33 cellular contexts compared by ENCODE assay signal in genomic region chr6:73400656-73401055, GRCh38. TPM values are rescaled to one million over a fixed set of nuclear protein-coding genes. Genes with fewer than 3 reads are reported as not detected.
DNase-seq lines count a peak whose midpoint lies in the region; ATAC-seq, FAIRE-seq and TF ChIP-seq lines count a peak whose summit lies in the region.
"Had no signal": no experiment of that assay in that cellular context is flagged by ENCODE, and none has a peak within 500 bp of the region (broad histone marks: within the 10 kb centered on the region; RNA-seq: fewer than 3 reads in every experiment).

No MANE protein-coding gene starts in this region.

- no peaks in the 10 kb centered on the region for H3K9me1 ChIP-seq in K562 (ENCODE audit: control insufficient read depth, insufficient read depth, low read length)

- TF ChIP-seq CTCF in K562 (IDR thresholded peaks at IDR 0.05 in 2 of 3, conservative IDR thresholded peaks at IDR 0.05 in 1 of 3; ENCODE audit: insufficient read depth in 2 of 3, low read depth in 1 of 3, low read length in 3 of 3), result no peak
- TF ChIP-seq CTCF in MCF 10A (IDR thresholded peaks at IDR 0.05; ENCODE audit: unreplicated experiment), result no peak

- no peak overlapping the region for H3K27ac ChIP-seq in K562 (ENCODE audit: extremely low read depth, low read depth, low read length)
- H3K27ac ChIP-seq: BLaER1 had no signal

- ATAC-seq in GM18868 (IDR thresholded peaks at IDR 0.05; ENCODE audit: unreplicated experiment) (peak; percentile 51), GM21723 (IDR thresholded peaks at IDR 0.05; ENCODE audit: unreplicated experiment) (peak; percentile 53), HG02885 (IDR thresholded peaks at IDR 0.05; ENCODE audit: poor library complexity, unreplicated experiment) (peak; percentile 49), K562 (no peak), HG03139 (IDR thresholded peaks at IDR 0.05; ENCODE audit: unreplicated experiment) (no peak)
- ATAC-seq: GM12878 had no signal

- no peaks in the 10 kb centered on the region for H4K20me1 ChIP-seq in K562 (replicated peaks; ENCODE audit: control insufficient read depth, insufficient read depth, low read length)
- H4K20me1 ChIP-seq: BLaER1 had no signal

- POLR2A ChIA-PET in K562 (lab: Yijun Ruan, JAX), result no interaction called here
- POLR2A ChIA-PET in MCF 10A (lab: Yijun Ruan, JAX), result no interaction called here

- no peaks in the 10 kb centered on the region for H3K4me1 Mint-ChIP-seq in MCF 10A (ENCODE audit: insufficient read depth, unreplicated experiment)
- H3K4me1 Mint-ChIP-seq: CD14-positive monocyte had no signal

- no peak for TF ChIP-seq POLR2A in K562 (conservative IDR thresholded peaks at IDR 0.05)

- no peaks in the 10 kb centered on the region; a peak in 1 of 5 replicates for H3K4me1 ChIP-seq in K562 (replicated peaks in 1 of 2; ENCODE audit: control insufficient read depth in 2 of 2, insufficient read depth in 2 of 2, low read length in 2 of 2)
- H3K4me1 ChIP-seq: BE2C, BLaER1 had no signal

- no peak overlapping the region for H3K9ac ChIP-seq in K562 (ENCODE audit: insufficient read depth in 1 of 2, low read depth in 2 of 2, low read length in 2 of 2)
- H3K9ac ChIP-seq: BLaER1 had no signal

- CTCF ChIA-PET in K562 (lab: Yijun Ruan, JAX; ENCODE audit: low intra/inter-chr PET ratio), result no interaction called here
- CTCF ChIA-PET in MCF 10A (lab: Yijun Ruan, JAX), result interaction anchor here (3.8 kb wide), 1 partner anchor 11 kb away, joined by 19 read pairs; no protein-coding TSS in a partner anchor

- no peak for TF ChIP-seq EP300 in K562 (IDR thresholded peaks at IDR 0.05; ENCODE audit: low read length)

- no peaks in the 10 kb centered on the region for H3K36me3 Mint-ChIP-seq in MCF 10A (ENCODE audit: insufficient read depth, unreplicated experiment)
- H3K36me3 Mint-ChIP-seq: CD4-positive, alpha-beta memory T cell; CD4-positive, CD25-positive, alpha-beta regulatory T cell had no signal

- no TSS peak for BruUV-seq in K562 (replicated peaks; lab: Mats Ljungman, UMichigan)
- BruUV-seq in MCF 10A (replicated peaks; lab: Mats Ljungman, UMichigan), result no TSS peak

- peak overlapping the region; percentile 51 for H2AFZ ChIP-seq in K562 (ENCODE audit: low read depth, low read length)

- H3K36me3 ChIP-seq in K562 (ENCODE audit: control insufficient read depth, insufficient read depth, low read length), result no peaks in the 10 kb centered on the region
- H3K36me3 ChIP-seq: BE2C, BLaER1 had no signal

- no peak for TF ChIP-seq RAD21 in K562 (CRISPR knock-in tag; conservative IDR thresholded peaks at IDR 0.05 in 1 of 2, IDR thresholded peaks at IDR 0.05 in 1 of 2)

- in situ Hi-C loops in K562 (cut with MboI), result no loop called here

- no peaks in the 10 kb centered on the region for H3K9me3 Mint-ChIP-seq in MCF 10A (ENCODE audit: unreplicated experiment)
- H3K9me3 Mint-ChIP-seq: CD14-positive monocyte; CD4-positive, alpha-beta memory T cell; CD4-positive, CD25-positive, alpha-beta regulatory T cell; CD8-positive, alpha-beta memory T cell had no signal

- H3K4me3 ChIP-seq in K562, result no peak overlapping the region
- H3K4me3 ChIP-seq: BLaER1, GM12878 had no signal

- no peak overlapping the region for H3K27ac Mint-ChIP-seq in MCF 10A (ENCODE audit: low read depth, unreplicated experiment)
- H3K27ac Mint-ChIP-seq: CD14-positive monocyte; CD4-positive, alpha-beta memory T cell; CD4-positive, CD25-positive, alpha-beta regulatory T cell; CD8-positive, alpha-beta memory T cell had no signal

- H3K4me3 Mint-ChIP-seq in MCF 10A (ENCODE audit: unreplicated experiment), result no peak overlapping the region
- H3K4me3 Mint-ChIP-seq: CD14-positive monocyte; CD4-positive, alpha-beta memory T cell; CD4-positive, CD25-positive, alpha-beta regulatory T cell; CD8-positive, alpha-beta memory T cell had no signal

- H3K9me3 ChIP-seq in K562 (replicated peaks; ENCODE audit: control insufficient read depth, insufficient read depth, low read depth, low read length), result no peaks in the 10 kb centered on the region
- H3K9me3 ChIP-seq: BE2C, BLaER1 had no signal

- FAIRE-seq in K562 (lab: Jason Lieb, UNC), result no peak
- FAIRE-seq: A204.1, GM12878, GM12892, GM18507 had no signal

- H3K79me2 ChIP-seq in K562 (ENCODE audit: control insufficient read depth, insufficient read depth, low read length), result no peaks in the 10 kb centered on the region

- no peaks in the 10 kb centered on the region for H3K27me3 Mint-ChIP-seq in MCF 10A (ENCODE audit: insufficient read depth, unreplicated experiment)
- H3K27me3 Mint-ChIP-seq: CD4-positive, alpha-beta memory T cell; CD4-positive, CD25-positive, alpha-beta regulatory T cell; CD8-positive, alpha-beta memory T cell had no signal

- H3K4me2 ChIP-seq in K562 (ENCODE audit: insufficient read depth, low read length), result no peak overlapping the region
- H3K4me2 ChIP-seq: BLaER1 had no signal

- intact Hi-C loops in K562 (cut with micrococcal nuclease), result no loop called here
- intact Hi-C loops in MCF 10A (cut with micrococcal nuclease), result no loop called here

- no peaks in the 10 kb centered on the region for H3K27me3 ChIP-seq in K562 (ENCODE audit: control insufficient read depth in 2 of 2, insufficient read depth in 2 of 2, low read length in 2 of 2)
- H3K27me3 ChIP-seq: BE2C, BLaER1 had no signal

- DNase-seq in K562 (ENCODE audit: extremely low read depth in 1 of 4, low spot score in 3 of 4) (no peak), Kasumi-1 (lab: John Stamatoyannopoulos, UW) (no peak), MCF 10A (ENCODE audit: unreplicated experiment) (no peak), SHP77 treated with DMSO at 0.1 percent for 48 hours (lab: John Stamatoyannopoulos, UW) (no peak)
- DNase-seq: 8988T; ACHN; BE2C; C1 segment of cervical spinal cord; CD4-positive, alpha-beta memory T cell; CD4-positive, CD25-positive, alpha-beta regulatory T cell; CD8-positive, alpha-beta memory T cell; COR-L47; DMS 273 treated with DMSO at 0.1 percent for 48 hours; DMS153; DMS53; DMS79; DND-41; EL; GDM1 had no signal

RNA-seq across cellular contexts. Expression of gene DDX43, which starts 6.0 kb away (rescaled TPM):
- 0.23 TPM in 1 of 2 replicates, not detected in the other for total RNA-seq in K562 (2011; cell fraction: chromatin; rRNA removed; ENCODE audit: low replicate concordance)
- not detected in 2 replicates for total RNA-seq in K562 (2011; cell fraction: nucleolus; rRNA removed)
- not detected in 2 replicates for total RNA-seq in K562 (2011; cell fraction: nucleoplasm; rRNA removed)
- 0.32 TPM in 1 of 2 replicates, not detected in the other for total RNA-seq in K562 (2014; rRNA removed)
- 0.19 and 0.40 TPM in 2 replicates for total RNA-seq in K562 (2014; rRNA removed; fragmentation: Illumina TruSeq; extraction: Trizol)
- total RNA-seq in K562 (2015; rRNA removed; fragmentation: Illumina TruSeq; extraction: Trizol), result 0.19 and 0.25 TPM in 2 replicates
- total RNA-seq in K562 (2021), result 0.18 and 0.20 TPM in 2 replicates
- polyA plus RNA-seq in K562 (2011; rRNA removed), result 0.07 TPM in 1 of 2 replicates, not detected in the other
- not detected in 2 replicates for polyA plus RNA-seq in K562 (2011; cell fraction: cytosol; rRNA removed)
- polyA plus RNA-seq in K562 (2011; cell fraction: nucleus; rRNA removed), result not detected in 2 replicates
- 0.23 and 0.37 TPM in 2 replicates for polyA plus RNA-seq in K562 (2012)
- 0.12 and 0.42 TPM in 2 replicates for polyA plus RNA-seq in K562 (2014; fragmentation: Illumina TruSeq; extraction: Trizol)
- under 1 TPM; 0.10 to 0.27 TPM for polyA plus RNA-seq in K562 (2014; fragmentation: Nextera tagmentation; extraction: Ambion mirVana)
- 0.57 and 0.88 TPM in 2 replicates for polyA plus RNA-seq in K562 (2014; rRNA removed)
- polyA minus RNA-seq in K562 (2011; rRNA and poly(A)+ RNA removed), result not detected in 2 replicates
- polyA minus RNA-seq in K562 (2011; cell fraction: cytosol; rRNA and poly(A)+ RNA removed), result not detected in 2 replicates
- not detected in 2 replicates for polyA minus RNA-seq in K562 (2011; cell fraction: nucleus; rRNA and poly(A)+ RNA removed)
- total RNA-seq in MCF 10A (2022), result not detected in 2 replicates
- total RNA-seq: A673, Daoy, G401, GM12878 had no signal

RNA-seq across cellular contexts. Expression of gene OOEP, which starts 31.0 kb away (rescaled TPM):
- not detected in 2 replicates for total RNA-seq in K562 (2011; cell fraction: chromatin; rRNA removed; ENCODE audit: low replicate concordance)
- not detected in 2 replicates for total RNA-seq in K562 (2011; cell fraction: nucleolus; rRNA removed)
- total RNA-seq in K562 (2011; cell fraction: nucleoplasm; rRNA removed), result not detected in 2 replicates
- total RNA-seq in K562 (2014; rRNA removed) (not detected in 2 replicates), K562 (2014; rRNA removed; fragmentation: Illumina TruSeq; extraction: Trizol) (not detected in 2 replicates), K562 (2015; rRNA removed; fragmentation: Illumina TruSeq; extraction: Trizol) (not detected in 2 replicates), K562 (2021) (not detected in 2 replicates), MCF 10A (2022) (not detected in 2 replicates)
- polyA plus RNA-seq in K562 (2011; rRNA removed) (not detected in 2 replicates), K562 (2014; fragmentation: Illumina TruSeq; extraction: Trizol) (not detected in 2 replicates), K562 (2014; fragmentation: Nextera tagmentation; extraction: Ambion mirVana) (not detected), K562 (2014; rRNA removed) (not detected in 2 replicates)
- not detected in 2 replicates for polyA plus RNA-seq in K562 (2011; cell fraction: cytosol; rRNA removed)
- polyA plus RNA-seq in K562 (2011; cell fraction: nucleus; rRNA removed), result not detected in 2 replicates
- polyA plus RNA-seq in K562 (2012), result not detected in 2 replicates
- not detected in 2 replicates for polyA minus RNA-seq in K562 (2011; rRNA and poly(A)+ RNA removed)
- polyA minus RNA-seq in K562 (2011; cell fraction: cytosol; rRNA and poly(A)+ RNA removed), result not detected in 2 replicates
- not detected in 2 replicates for polyA minus RNA-seq in K562 (2011; cell fraction: nucleus; rRNA and poly(A)+ RNA removed)
- total RNA-seq: A673; CD4-positive, alpha-beta memory T cell; Daoy; G401; GM12878 had no signal
- polyA plus RNA-seq: AG04450; CD14-positive monocyte; CD8-positive, alpha-beta memory T cell had no signal

RNA-seq across cellular contexts. Expression of gene KHDC3L, which starts 38.2 kb away (rescaled TPM):
- total RNA-seq in K562 (2011; cell fraction: chromatin; rRNA removed; ENCODE audit: low replicate concordance), result not detected in 2 replicates
- total RNA-seq in K562 (2011; cell fraction: nucleolus; rRNA removed), result not detected in 2 replicates
- not detected in 2 replicates for total RNA-seq in K562 (2011; cell fraction: nucleoplasm; rRNA removed)
- total RNA-seq in K562 (2014; rRNA removed) (not detected in 2 replicates), K562 (2014; rRNA removed; fragmentation: Illumina TruSeq; extraction: Trizol) (not detected in 2 replicates), K562 (2015; rRNA removed; fragmentation: Illumina TruSeq; extraction: Trizol) (not detected in 2 replicates), K562 (2021) (not detected in 2 replicates), MCF 10A (2022) (not detected in 2 replicates)
- polyA plus RNA-seq in K562 (2011; rRNA removed) (not detected in 2 replicates), K562 (2014; fragmentation: Illumina TruSeq; extraction: Trizol) (not detected in 2 replicates), K562 (2014; fragmentation: Nextera tagmentation; extraction: Ambion mirVana) (not detected), K562 (2014; rRNA removed) (not detected in 2 replicates)
- polyA plus RNA-seq in K562 (2011; cell fraction: cytosol; rRNA removed), result not detected in 2 replicates
- polyA plus RNA-seq in K562 (2011; cell fraction: nucleus; rRNA removed), result not detected in 2 replicates
- not detected in 2 replicates for polyA plus RNA-seq in K562 (2012)
- not detected in 2 replicates for polyA minus RNA-seq in K562 (2011; rRNA and poly(A)+ RNA removed)
- not detected in 2 replicates for polyA minus RNA-seq in K562 (2011; cell fraction: cytosol; rRNA and poly(A)+ RNA removed)
- not detected in 2 replicates for polyA minus RNA-seq in K562 (2011; cell fraction: nucleus; rRNA and poly(A)+ RNA removed)
- total RNA-seq: A673; CD4-positive, alpha-beta memory T cell; CD4-positive, CD25-positive, alpha-beta regulatory T cell; CD8-positive, alpha-beta memory T cell; Daoy; G401; GM12878 had no signal
- polyA plus RNA-seq: AG04450; CD14-positive monocyte; CD4-positive, alpha-beta memory T cell; CD4-positive, CD25-positive, alpha-beta regulatory T cell; CD8-positive, alpha-beta memory T cell; GM12878 had no signal

RNA-seq across cellular contexts. Expression of gene DPPA5, which starts 46.6 kb away (rescaled TPM):
- total RNA-seq in K562 (2011; cell fraction: chromatin; rRNA removed; ENCODE audit: low replicate concordance), result not detected in 2 replicates
- total RNA-seq in K562 (2011; cell fraction: nucleolus; rRNA removed), result not detected in 2 replicates
- not detected in 2 replicates for total RNA-seq in K562 (2011; cell fraction: nucleoplasm; rRNA removed)
- total RNA-seq in K562 (2014; rRNA removed) (not detected in 2 replicates), K562 (2014; rRNA removed; fragmentation: Illumina TruSeq; extraction: Trizol) (not detected in 2 replicates), K562 (2015; rRNA removed; fragmentation: Illumina TruSeq; extraction: Trizol) (not detected in 2 replicates), K562 (2021) (not detected in 2 replicates), MCF 10A (2022) (not detected in 2 replicates)
- polyA plus RNA-seq in K562 (2011; rRNA removed) (not detected in 2 replicates), K562 (2014; fragmentation: Illumina TruSeq; extraction: Trizol) (not detected in 2 replicates), K562 (2014; fragmentation: Nextera tagmentation; extraction: Ambion mirVana) (not detected), K562 (2014; rRNA removed) (not detected in 2 replicates)
- not detected in 2 replicates for polyA plus RNA-seq in K562 (2011; cell fraction: cytosol; rRNA removed)
- not detected in 2 replicates for polyA plus RNA-seq in K562 (2011; cell fraction: nucleus; rRNA removed)
- not detected in 2 replicates for polyA plus RNA-seq in K562 (2012)
- polyA minus RNA-seq in K562 (2011; rRNA and poly(A)+ RNA removed), result not detected in 2 replicates
- not detected in 2 replicates for polyA minus RNA-seq in K562 (2011; cell fraction: cytosol; rRNA and poly(A)+ RNA removed)
- not detected in 2 replicates for polyA minus RNA-seq in K562 (2011; cell fraction: nucleus; rRNA and poly(A)+ RNA removed)
- total RNA-seq: A673; CD4-positive, alpha-beta memory T cell; CD4-positive, CD25-positive, alpha-beta regulatory T cell; CD8-positive, alpha-beta memory T cell; Daoy; G401; GM12878 had no signal
- polyA plus RNA-seq: AG04450; CD14-positive monocyte; CD4-positive, alpha-beta memory T cell; CD4-positive, CD25-positive, alpha-beta regulatory T cell; CD8-positive, alpha-beta memory T cell; GM12878 had no signal

RNA-seq across cellular contexts. Expression of gene CGAS, which starts 51.4 kb away (rescaled TPM):
- total RNA-seq in K562 (2011; cell fraction: chromatin; rRNA removed; ENCODE audit: low replicate concordance), result 0.16 TPM in 1 of 2 replicates, not detected in the other
- 0.17 TPM in 1 of 2 replicates, not detected in the other for total RNA-seq in K562 (2011; cell fraction: nucleolus; rRNA removed)
- 0.59 TPM in 1 of 2 replicates, not detected in the other for total RNA-seq in K562 (2011; cell fraction: nucleoplasm; rRNA removed)
- total RNA-seq in K562 (2014; rRNA removed) (0.32 TPM in 1 of 2 replicates, not detected in the other), K562 (2014; rRNA removed; fragmentation: Illumina TruSeq; extraction: Trizol) (0.18 TPM in 1 of 2 replicates, not detected in the other), K562 (2015; rRNA removed; fragmentation: Illumina TruSeq; extraction: Trizol) (not detected in 2 replicates), K562 (2021) (0.04 and 0.11 TPM in 2 replicates), MCF 10A (2022) (11.6 and 14.1 TPM in 2 replicates)
- polyA plus RNA-seq in K562 (2011; rRNA removed) (0.03 and 0.06 TPM in 2 replicates), K562 (2014; fragmentation: Illumina TruSeq; extraction: Trizol) (0.06 and 0.08 TPM in 2 replicates), K562 (2014; fragmentation: Nextera tagmentation; extraction: Ambion mirVana) (under 1 TPM in 1 of 2 experiments, not detected in 1; 0.01 TPM), K562 (2014; rRNA removed) (0.13 and 0.15 TPM in 2 replicates)
- 0.03 TPM in 1 of 2 replicates, not detected in the other for polyA plus RNA-seq in K562 (2011; cell fraction: cytosol; rRNA removed)
- polyA plus RNA-seq in K562 (2011; cell fraction: nucleus; rRNA removed), result 0.09 TPM in 1 of 2 replicates, not detected in the other
- polyA plus RNA-seq in K562 (2012), result 0.07 and 0.21 TPM in 2 replicates
- polyA minus RNA-seq in K562 (2011; rRNA and poly(A)+ RNA removed), result 0.25 TPM in 1 of 2 replicates, not detected in the other
- not detected in 2 replicates for polyA minus RNA-seq in K562 (2011; cell fraction: cytosol; rRNA and poly(A)+ RNA removed)
- polyA minus RNA-seq in K562 (2011; cell fraction: nucleus; rRNA and poly(A)+ RNA removed), result 0.11 TPM in 1 of 2 replicates, not detected in the other
- total RNA-seq: G401 had no signal

Comparison
In these comparisons a context has a peak if more than half of its experiments do, and no peak if none do; other contexts are left out.
1. ATAC-seq: peak in GM18868 (single experiment), GM21723 (single experiment) and HG02885 (single experiment); none in K562 (single experiment) and HG03139 (single experiment).